Comparison of ENCODE assay signal across 1 cellular context in genomic region chr4:180059216-180059881, GRCh38.
TF ChIP-seq lines count a peak whose summit lies in the region.

No MANE protein-coding gene starts in this region.

TF ChIP-seq in HepG2, 621 proteins besides CTCF, POLR2A, EP300 and RAD21 (continued from another document):
- TF ChIP-seq, protein P1, sequence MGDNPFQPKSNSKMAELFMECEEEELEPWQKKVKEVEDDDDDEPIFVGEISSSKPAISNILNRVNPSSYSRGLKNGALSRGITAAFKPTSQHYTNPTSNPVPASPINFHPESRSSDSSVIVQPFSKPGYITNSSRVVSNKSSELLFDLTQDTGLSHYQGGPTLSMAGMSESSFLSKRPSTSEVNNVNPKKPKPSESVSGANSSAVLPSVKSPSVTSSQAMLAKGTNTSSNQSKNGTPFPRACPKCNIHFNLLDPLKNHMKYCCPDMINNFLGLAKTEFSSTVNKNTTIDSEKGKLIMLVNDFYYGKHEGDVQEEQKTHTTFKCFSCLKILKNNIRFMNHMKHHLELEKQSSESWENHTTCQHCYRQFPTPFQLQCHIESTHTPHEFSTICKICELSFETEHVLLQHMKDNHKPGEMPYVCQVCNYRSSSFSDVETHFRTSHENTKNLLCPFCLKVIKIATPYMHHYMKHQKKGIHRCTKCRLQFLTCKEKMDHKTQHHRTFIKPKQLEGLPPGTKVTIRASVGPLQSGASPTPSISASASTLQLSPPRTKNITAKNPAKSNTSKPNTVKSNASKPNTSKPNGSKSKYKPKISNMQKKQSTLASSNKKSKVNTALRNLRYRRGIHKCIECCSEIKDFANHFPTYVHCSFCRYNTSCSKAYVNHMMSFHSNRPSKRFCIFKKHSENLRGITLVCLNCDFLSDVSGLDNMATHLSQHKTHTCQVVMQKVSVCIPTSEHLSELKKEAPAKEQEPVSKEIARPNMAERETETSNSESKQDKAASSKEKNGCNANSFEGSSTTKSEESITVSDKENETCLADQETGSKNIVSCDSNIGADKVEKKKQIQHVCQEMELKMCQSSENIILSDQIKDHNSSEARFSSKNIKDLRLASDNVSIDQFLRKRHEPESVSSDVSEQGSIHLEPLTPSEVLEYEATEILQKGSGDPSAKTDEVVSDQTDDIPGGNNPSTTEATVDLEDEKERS (CRISPR knock-in tag; IDR thresholded peaks at IDR 0.05) = no peak
- TF ChIP-seq ZNF644 (CRISPR knock-in tag; IDR thresholded peaks at IDR 0.05; ENCODE audit: low read depth) (no peak), MYC (CRISPR knock-in tag; IDR thresholded peaks at IDR 0.05; ENCODE audit: borderline replicate concordance) (no peak), FLYWCH1 (CRISPR knock-in tag; IDR thresholded peaks at IDR 0.05) (no peak), ZNF792 (CRISPR knock-in tag; IDR thresholded peaks at IDR 0.05) (no peak), ATF4 (CRISPR knock-in tag; IDR thresholded peaks at IDR 0.05) (no peak), ZNF589 (CRISPR knock-in tag; conservative IDR thresholded peaks at IDR 0.05) (no peak), ZNF614 (CRISPR knock-in tag; IDR thresholded peaks at IDR 0.05; ENCODE audit: borderline replicate concordance) (no peak), ATAD3A (CRISPR knock-in tag; IDR thresholded peaks at IDR 0.05) (no peak), ZNF749 (CRISPR knock-in tag; IDR thresholded peaks at IDR 0.05; ENCODE audit: borderline replicate concordance) (no peak), ZNF501 (CRISPR knock-in tag; IDR thresholded peaks at IDR 0.05) (no peak), ZNF800 (CRISPR knock-in tag; IDR thresholded peaks at IDR 0.05) (peak; percentile 8; the same call in 1 of the 2 replicates), HMGA1 (CRISPR knock-in tag; conservative IDR thresholded peaks at IDR 0.05) (no peak), EZH2 (conservative IDR thresholded peaks at IDR 0.05; ENCODE audit: low read depth, low read length) (peak; percentile 81; the same call in 1 of the 2 replicates), TBP (CRISPR knock-in tag; IDR thresholded peaks at IDR 0.05) (no peak), HNRNPLL (IDR thresholded peaks at IDR 0.05; ENCODE audit: low read depth, low read length, poor library complexity, severe bottlenecking) (peak; percentile 19)
